Comparison of ENCODE assay signal across 28 cellular contexts in genomic region chr2:19991895-19992294, GRCh38. TPM values are rescaled to one million over a fixed set of nuclear protein-coding genes. Genes with fewer than 3 reads are reported as not detected.
"Had no signal": no experiment of that assay in that cellular context is flagged by ENCODE, and none has a peak within 500 bp of the region (broad histone marks: within the 10 kb centered on the region; RNA-seq: fewer than 3 reads in every experiment).

No MANE protein-coding gene starts in this region.

- ATAC-seq: mucosa of descending colon; naive thymus-derived CD4-positive, alpha-beta T cell; natural killer cell treated with Interleukin-12 subunit alpha and Interleukin-12 subunit beta and Interleukin-15 and Interleukin-18, amount 100 ng/mL, for 72 hours; right cardiac atrium; stimulated activated effector memory CD8-positive, alpha-beta T cell treated with anti-CD3 and anti-CD28 coated beads, Interleukin-12 subunit alpha, Interleukin-12 subunit beta, amount 100 ng/mL, for 72 hours; upper lobe of right lung had no signal

- H3K27ac ChIP-seq: left ventricle myocardium inferior, ovary, prostate gland, sigmoid colon, spleen, suprapubic skin, thoracic aorta, tibial artery, upper lobe of right lung had no signal

- H3K27me3 ChIP-seq: ovary, sigmoid colon, suprapubic skin, tibial artery, upper lobe of right lung had no signal

- H3K9me3 ChIP-seq: left ventricle myocardium inferior, mucosa of descending colon, ovary, prostate gland, sigmoid colon, spleen, suprapubic skin, thoracic aorta, tibial artery, upper lobe of right lung had no signal

- DNase-seq: hypothalamus; immature natural killer cell; islet precursor cell; left ventricle myocardium inferior; mesendoderm; midbrain; mucosa of descending colon; naive thymus-derived CD4-positive, alpha-beta T cell; ovary; posterior cingulate gyrus; retina; right cardiac atrium; sigmoid colon; small intestine; spleen; stimulated activated CD4-positive, alpha-beta T cell treated with anti-CD3 and anti-CD28 coated beads, Interleukin-4, amount 100 ng/mL, for 24 hours; stimulated activated naive CD4-positive, alpha-beta T cell; tibial artery; trophoblast cell; upper lobe of right lung had no signal

- H3K4me1 ChIP-seq: prostate gland, upper lobe of right lung had no signal

- H3K36me3 Mint-ChIP-seq: immature natural killer cell; naive thymus-derived CD4-positive, alpha-beta T cell had no signal

- H3K4me3 ChIP-seq: left ventricle myocardium inferior, lung, mucosa of descending colon, ovary, prostate gland, sigmoid colon, spleen, suprapubic skin, thoracic aorta, tibial artery, upper lobe of right lung had no signal

- H3K27ac Mint-ChIP-seq: stimulated activated effector memory CD8-positive, alpha-beta T cell treated with anti-CD3 and anti-CD28 coated beads, Interleukin-12 subunit alpha, Interleukin-12 subunit beta, amount 100 ng/mL, for 72 hours; stimulated activated naive CD8-positive, alpha-beta T cell treated with anti-CD3 and anti-CD28 coated beads, Interleukin-15, Interleukin-2, amounts not matched to agents 100 ng/mL and 50 ng/mL, for 24 hours had no signal

- H3K9me3 Mint-ChIP-seq: immature natural killer cell; naive thymus-derived CD4-positive, alpha-beta T cell; natural killer cell treated with Interleukin-12 subunit alpha and Interleukin-12 subunit beta and Interleukin-15 and Interleukin-18, amount 100 ng/mL, for 72 hours; stimulated activated effector memory CD8-positive, alpha-beta T cell treated with anti-CD3 and anti-CD28 coated beads, Interleukin-12 subunit alpha, Interleukin-12 subunit beta, amount 100 ng/mL, for 72 hours; stimulated activated naive CD8-positive, alpha-beta T cell treated with anti-CD3 and anti-CD28 coated beads, Interleukin-15, Interleukin-2, amounts not matched to agents 100 ng/mL and 50 ng/mL, for 24 hours had no signal

- FAIRE-seq: small intestine, urothelium cell line had no signal

- H3K36me3 ChIP-seq: left ventricle myocardium inferior, ovary, prostate gland, spleen, suprapubic skin, thoracic aorta, tibial artery, upper lobe of right lung had no signal

RNA-seq across cellular contexts. Expression of gene MATN3, which starts 20.6 kb away (rescaled TPM):
- total RNA-seq: naive thymus-derived CD4-positive, alpha-beta T cell; natural killer cell treated with Interleukin-12 subunit alpha and Interleukin-12 subunit beta and Interleukin-15 and Interleukin-18, amount 100 ng/mL, for 72 hours had no signal
- polyA plus RNA-seq: immature natural killer cell; naive thymus-derived CD4-positive, alpha-beta T cell had no signal
